ENCODE assay signal across 8 cellular contexts in the genomic region with DNA sequence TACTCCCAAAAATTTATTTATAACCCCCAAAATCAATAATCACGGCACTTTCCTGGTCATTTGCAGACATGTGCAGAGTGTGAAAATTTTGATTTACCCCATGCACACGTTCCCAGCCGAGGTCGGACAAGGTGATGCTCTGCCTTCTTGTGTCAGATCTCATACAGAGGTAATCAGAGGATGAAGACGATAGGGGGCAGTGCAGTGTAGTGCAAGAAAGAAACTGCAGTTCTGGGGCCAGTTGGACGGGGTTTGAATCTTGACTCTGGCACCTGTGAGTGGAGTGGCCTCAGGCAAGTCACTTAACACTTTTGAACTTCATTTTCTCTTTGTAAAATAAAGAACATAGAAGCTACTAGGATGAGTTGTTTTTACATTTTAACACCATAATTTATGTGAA.
DNase-seq lines count a peak whose midpoint lies in the region; ATAC-seq, FAIRE-seq and TF ChIP-seq lines count a peak whose summit lies in the region.

No MANE protein-coding gene starts in this region.

- H3K27me3 Mint-ChIP-seq in activated naive CD4-positive, alpha-beta T cell treated with anti-CD3 and anti-CD28 coated beads for 36 hours (ENCODE audit: low read depth) = peaks cover 3% of the 10 kb centered on the region

- H3K4me3 ChIP-seq in hepatocyte = no peak overlapping the region

- no peaks in the 10 kb centered on the region for H3K4me1 Mint-ChIP-seq in activated naive CD4-positive, alpha-beta T cell treated with anti-CD3 and anti-CD28 coated beads for 36 hours (ENCODE audit: low read depth)

- H2AFZ ChIP-seq in hepatocyte = no peak overlapping the region

- CTCF ChIA-PET in activated naive CD4-positive, alpha-beta T cell treated with anti-CD3 and anti-CD28 coated beads for 36 hours (lab: Charles Lee) = interaction anchor here (1.0 to 1.6 kb wide), 9 partner anchors 13 to 241 kb away, joined by 3 to 8 read pairs (median 4); no protein-coding TSS in a partner anchor

- no peaks in the 10 kb centered on the region for H3K36me3 ChIP-seq in hepatocyte (replicated peaks; ENCODE audit: insufficient read depth, low read depth)

- no peak overlapping the region for H3K4me2 ChIP-seq in hepatocyte

- intact Hi-C loops in activated naive CD4-positive, alpha-beta T cell treated with anti-CD3 and anti-CD28 coated beads for 36 hours (cut with micrococcal nuclease) = loop anchor here (1.0 to 10.0 kb wide), 7 partner anchors 90 to 543 kb away; a partner anchor contains a TSS

- peak; percentile 45 for TF ChIP-seq CTCF in hepatocyte (IDR thresholded peaks at IDR 0.05; ENCODE audit: poor library complexity)

- no peak overlapping the region for H3K4me3 Mint-ChIP-seq in activated naive CD4-positive, alpha-beta T cell treated with anti-CD3 and anti-CD28 coated beads for 36 hours

- WGBS in hepatocyte (ENCODE audit: low lambda C conversion rate, missing lambda C conversion rate) = 34% methylated on average over 6 of the region's 6 CpGs

- no peak overlapping the region for H3K27ac ChIP-seq in hepatocyte

- H3K79me2 ChIP-seq in hepatocyte = no peaks in the 10 kb centered on the region

- no peaks in the 10 kb centered on the region for H3K36me3 Mint-ChIP-seq in activated naive CD4-positive, alpha-beta T cell treated with anti-CD3 and anti-CD28 coated beads for 36 hours (ENCODE audit: low read depth)

- H3K4me1 ChIP-seq in hepatocyte (ENCODE audit: insufficient read depth) = no peaks in the 10 kb centered on the region

- DNase-seq in AG20443 (ENCODE audit: low spot score) (peak; percentile 49), NCI-H69 (lab: John Stamatoyannopoulos, UW) (peak; percentile 64), hepatocyte (ENCODE audit: low spot score) (peak; percentile 60), urothelium cell line (ENCODE audit: low spot score) (no peak)
- peak; percentile 68 for DNase-seq in activated naive CD4-positive, alpha-beta T cell treated with anti-CD3 and anti-CD28 coated beads for 36 hours
- DNase-seq in stimulated activated naive CD8-positive, alpha-beta T cell treated with anti-CD3 and anti-CD28 coated beads, Interleukin-15, Interleukin-2, amounts not matched to agents 100 U/mL and 50 U/mL, for 24 hours = peak; percentile 33

- H3K9me2 ChIP-seq in hepatocyte (replicated peaks; ENCODE audit: insufficient read depth) = no peaks in the 10 kb centered on the region

- no peaks in the 10 kb centered on the region for H3K9me3 Mint-ChIP-seq in activated naive CD4-positive, alpha-beta T cell treated with anti-CD3 and anti-CD28 coated beads for 36 hours

- no peaks in the 10 kb centered on the region for H3K9me3 ChIP-seq in hepatocyte (ENCODE audit: low read depth)

- no peaks in the 10 kb centered on the region for H3K27me3 ChIP-seq in hepatocyte

- ATAC-seq in GM19351 (IDR thresholded peaks at IDR 0.05; ENCODE audit: unreplicated experiment) (peak; percentile 73), GM21528 (IDR thresholded peaks at IDR 0.05; ENCODE audit: low FRiP score, unreplicated experiment) (no peak)
- no peak for ATAC-seq in stimulated activated naive CD8-positive, alpha-beta T cell treated with anti-CD3 and anti-CD28 coated beads, Interleukin-15, Interleukin-2, amounts not matched to agents 100 U/mL and 50 U/mL, for 24 hours

- H3K27ac Mint-ChIP-seq in activated naive CD4-positive, alpha-beta T cell treated with anti-CD3 and anti-CD28 coated beads for 36 hours = no peak overlapping the region

- no peak for FAIRE-seq in urothelium cell line (lab: Jason Lieb, UNC)

- H4K20me1 ChIP-seq in hepatocyte (ENCODE audit: insufficient read depth, poor library complexity, severe bottlenecking) = no peaks in the 10 kb centered on the region
